Comparison of ENCODE assay signal across 1 cellular context in genomic region chr9:127444283-127444920, GRCh38.
TF ChIP-seq lines count a peak whose summit lies in the region.

No MANE protein-coding gene starts in this region.

TF ChIP-seq in H1, 55 proteins besides CTCF, POLR2A, EP300 and RAD21:
- TF ChIP-seq POLR2AphosphoS5 (IDR thresholded peaks at IDR 0.05; ENCODE audit: low read depth, low read length) (peak; percentile 68), SP2 (IDR thresholded peaks at IDR 0.05; ENCODE audit: low read length) (no peak), CHD2 (IDR thresholded peaks at IDR 0.05; ENCODE audit: low read length) (peak; percentile 11; the same call in 1 of the 2 replicates), ZNF274 (IDR thresholded peaks at IDR 0.05; ENCODE audit: borderline replicate concordance, extremely low read depth, low read length) (peak; percentile 68; the same call in 1 of the 2 replicates)
